14 cellular contexts compared by ENCODE assay signal in genomic region chr13:45481688-45482087, GRCh38.
"Had no signal": no experiment of that assay in that cellular context is flagged by ENCODE, and none has a peak within 500 bp of the region (broad histone marks: within the 10 kb centered on the region; RNA-seq: fewer than 3 reads in every experiment).

No MANE protein-coding gene starts in this region.

- H3K9me3 ChIP-seq: esophagus muscularis mucosa, left lung, thyroid gland had no signal

- FAIRE-seq: urothelium cell line had no signal

- H3K4me1 ChIP-seq: left lung, thyroid gland had no signal

- H3K27me3 ChIP-seq: brain microvascular endothelial cell, esophagus muscularis mucosa, left lung, thyroid gland had no signal

- ATAC-seq: activated CD4-positive, CD25-positive, alpha-beta regulatory T cell treated with anti-CD3 and anti-CD28 coated beads, Interleukin-2, amount 50 U/mL, for 24 hours; activated CD8-positive, alpha-beta memory T cell treated with anti-CD3 and anti-CD28 coated beads, Interleukin-2, amount 10 ng/mL, durations not matched to agents 7 days and 5 days; left lung had no signal

- H3K4me3 ChIP-seq: esophagus muscularis mucosa, left lung, smooth muscle cell, thyroid gland had no signal

- DNase-seq: activated CD8-positive, alpha-beta memory T cell treated with anti-CD3 and anti-CD28 coated beads, Interleukin-2, amount 10 ng/mL, durations not matched to agents 7 days and 5 days; activated effector memory CD4-positive, alpha-beta T cell treated with Interleukin-2 at 50 U/mL for 16 hours; activated T-cell treated with anti-CD3 and anti-CD28 coated beads, Interleukin-2, amount 50 U/mL, for 24 hours; amniotic stem cell; brain microvascular endothelial cell; endodermal cell; head of caudate nucleus; left lung; retina; thyroid gland had no signal

- H3K4me2 ChIP-seq: smooth muscle cell had no signal

- H3K27ac ChIP-seq: esophagus muscularis mucosa, left lung, thyroid gland had no signal
